8 cellular contexts compared by ENCODE assay signal in the genomic region with DNA sequence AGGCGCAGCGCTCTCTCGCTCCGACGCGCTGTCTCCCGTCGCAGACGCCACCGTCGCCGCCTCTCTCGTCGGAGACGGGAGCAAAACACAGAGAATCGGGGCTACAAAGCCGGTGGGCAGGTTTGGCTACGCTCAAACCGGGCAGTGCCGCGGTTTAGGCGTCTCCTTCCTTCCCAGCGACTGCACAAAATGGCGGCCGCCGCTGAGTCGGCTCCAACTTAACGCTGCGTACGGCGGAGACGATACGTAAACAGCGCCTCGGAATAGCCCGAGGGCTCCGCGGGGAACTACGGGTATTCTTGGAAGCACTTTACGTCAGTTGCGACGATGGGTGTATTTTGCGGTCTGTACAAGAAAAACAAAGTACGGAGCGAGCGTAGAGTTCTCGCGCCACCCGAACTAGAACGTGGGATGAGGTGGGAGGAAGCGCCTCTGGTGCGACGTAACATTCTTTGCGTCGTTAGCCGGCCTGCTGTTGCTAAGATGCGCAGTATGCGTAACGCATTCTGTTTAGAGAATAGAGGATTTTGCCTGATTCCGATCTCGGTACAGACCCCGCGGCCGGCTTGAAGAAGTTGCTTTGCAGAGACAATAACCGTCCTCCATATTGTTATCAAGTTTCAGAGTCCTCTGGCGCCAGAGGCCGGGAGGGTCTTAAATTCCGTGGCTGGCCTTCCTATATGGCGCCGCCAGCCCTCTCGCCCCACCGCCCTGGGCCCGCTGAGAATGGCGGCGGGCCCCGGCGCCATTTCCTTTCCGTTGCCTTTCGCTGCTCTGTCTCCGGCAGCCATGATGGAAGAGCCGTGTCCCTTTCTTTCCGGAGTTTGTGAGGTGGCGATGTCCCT. TPM values are rescaled to one million over a fixed set of nuclear protein-coding genes. Genes with fewer than 3 reads are reported as not detected.
DNase-seq lines count a peak whose midpoint lies in the region; ATAC-seq and TF ChIP-seq lines count a peak whose summit lies in the region.

A gene (minus strand): TSS at position 194 of the 845 bp plus-strand sequence.

- H3K9me3 ChIP-seq in ascending aorta: no peaks in the 10 kb centered on the region
- no peaks in the 10 kb centered on the region for H3K9me3 ChIP-seq in right cardiac atrium (ENCODE audit: control insufficient read depth, low read length)
- H3K9me3 ChIP-seq in uterus: no peaks in the 10 kb centered on the region

- H3K27me3 ChIP-seq in ascending aorta (no peaks in the 10 kb centered on the region), right cardiac atrium (ENCODE audit: control insufficient read depth, insufficient read depth) (no peaks in the 10 kb centered on the region), uterus (no peaks in the 10 kb centered on the region)

- peaks cover 30% of the 10 kb centered on the region for H3K4me1 Mint-ChIP-seq in T-helper 2 cell treated with Interferon-gamma antibody and Interleukin-4, amounts not matched to agents 5 μg/mL and 100 μg/mL, for 36 hours (ENCODE audit: low read depth)

- peak; percentile 94 to 96 for DNase-seq in NCI-H1930 (lab: John Stamatoyannopoulos, UW)
- DNase-seq in T-helper 2 cell treated with Interferon-gamma antibody and Interleukin-4, amounts not matched to agents 5 μg/mL and 100 μg/mL, for 36 hours (ENCODE audit: low spot score): peak; percentile 93
- peak; percentile 77 to 97 for DNase-seq in ascending aorta (ENCODE audit: low spot score in 2 of 2)
- DNase-seq in right cardiac atrium: peak; percentile 93 to 96 (median 96)
- peak; percentile 86 for DNase-seq in pulmonary artery endothelial cell (ENCODE audit: low read depth, low spot score)
- DNase-seq in uterus: peak; percentile 94 to 96

- peaks cover 4 to 13% of the 10 kb centered on the region in 2 donors for H3K36me3 ChIP-seq in ascending aorta
- no peaks in the 10 kb centered on the region for H3K36me3 ChIP-seq in uterus

- H3K27ac ChIP-seq in ascending aorta (peak within 1 kb of the TSS; percentile 100), right cardiac atrium (ENCODE audit: low read length) (peak within 1 kb of the TSS; percentile 100), uterus (peak within 1 kb of the TSS; percentile 99 to 100)

- H3K4me3 ChIP-seq in ascending aorta: peak within 1 kb of the TSS; percentile 77 to 96
- peak within 1 kb of the TSS; percentile 96 for H3K4me3 ChIP-seq in right cardiac atrium (ENCODE audit: low read length)
- peak within 1 kb of the TSS; percentile 86 to 97 for H3K4me3 ChIP-seq in uterus

- H3K9me3 Mint-ChIP-seq in T-helper 2 cell treated with Interferon-gamma antibody and Interleukin-4, amounts not matched to agents 5 μg/mL and 100 μg/mL, for 36 hours: no peaks in the 10 kb centered on the region

- peak within 1 kb of the TSS; percentile 100 for H3K27ac Mint-ChIP-seq in T-helper 2 cell treated with Interferon-gamma antibody and Interleukin-4, amounts not matched to agents 5 μg/mL and 100 μg/mL, for 36 hours

- under 1% methylated on average over 83 of the region's 83 CpGs for WGBS in right cardiac atrium

- peaks cover 3 to 26% of the 10 kb centered on the region in 2 donors for H3K4me1 ChIP-seq in ascending aorta
- peaks cover 2% of the 10 kb centered on the region for H3K4me1 ChIP-seq in right cardiac atrium (ENCODE audit: control insufficient read depth, insufficient read depth, low read length)
- peaks cover 0 to 4% of the 10 kb centered on the region in 2 donors for H3K4me1 ChIP-seq in uterus

- H3K4me3 Mint-ChIP-seq in T-helper 2 cell treated with Interferon-gamma antibody and Interleukin-4, amounts not matched to agents 5 μg/mL and 100 μg/mL, for 36 hours: peak within 1 kb of the TSS; percentile 99

- H3K36me3 Mint-ChIP-seq in T-helper 2 cell treated with Interferon-gamma antibody and Interleukin-4, amounts not matched to agents 5 μg/mL and 100 μg/mL, for 36 hours (ENCODE audit: low read depth): peaks cover 49% of the 10 kb centered on the region

- intact Hi-C loops in ascending aorta (cut with DNase I): loop anchor here (1.0 to 10.0 kb wide), 6 partner anchors 38 to 449 kb away; a partner anchor contains a TSS
- intact Hi-C loops in right cardiac atrium (cut with DNase I): loop anchor here in 2 of 4 donors (5.0 to 10.0 kb wide), 2 partner anchors 66 to 102 kb away; a partner anchor contains a TSS
- intact Hi-C loops in uterus (cut with DNase I; ENCODE audit: low total_unique reads): no loop called here

- peak; percentile 50 to 58 for TF ChIP-seq POLR2A in uterus (IDR thresholded peaks at IDR 0.05)

- TF ChIP-seq CTCF in ascending aorta (IDR thresholded peaks at IDR 0.05) (no peak), uterus (IDR thresholded peaks at IDR 0.05) (peak in 1 of 4 experiments; percentile 19)

- no peaks in the 10 kb centered on the region for H3K27me3 Mint-ChIP-seq in T-helper 2 cell treated with Interferon-gamma antibody and Interleukin-4, amounts not matched to agents 5 μg/mL and 100 μg/mL, for 36 hours (ENCODE audit: low read depth)

- ATAC-seq in GM18502 (IDR thresholded peaks at IDR 0.05; ENCODE audit: poor library complexity, unreplicated experiment) (peak; percentile 81), HG02970 (IDR thresholded peaks at IDR 0.05; ENCODE audit: low FRiP score, unreplicated experiment) (peak; percentile 92), right cardiac atrium (peak; percentile 92 to 93)

RNA-seq across cellular contexts. Expression of the gene that starts here (rescaled TPM):
- 837 TPM for total RNA-seq in ascending aorta
- total RNA-seq in right cardiac atrium: 100 to 1,000 TPM; 216 to 253 (median 238) TPM
- 134 TPM for polyA plus RNA-seq in right cardiac atrium
- 392 and 663 TPM in 2 replicates for total RNA-seq in pulmonary artery endothelial cell
- 100 to 1,000 TPM; 441 to 971 (median 665) TPM for total RNA-seq in uterus

Comparison
In these comparisons a context has a peak if more than half of its experiments do, and no peak if none do; other contexts are left out.
1. Peak in every context shown above with its lines: DNase-seq, ATAC-seq, H3K4me3 ChIP-seq and H3K27ac ChIP-seq.